Comparison of ENCODE assay signal across 8 cellular contexts in genomic region chr4:108849611-108850406, GRCh38.
DNase-seq lines count a peak whose midpoint lies in the region; ATAC-seq and TF ChIP-seq lines count a peak whose summit lies in the region.

No MANE protein-coding gene starts in this region.

- H3K36me3 ChIP-seq in BJ (ENCODE audit: control insufficient read depth, insufficient read depth, low read length) (no peaks in the 10 kb centered on the region), vagina (no peaks in the 10 kb centered on the region), ascending aorta (no peaks in the 10 kb centered on the region), endodermal cell (ENCODE audit: control insufficient read depth, insufficient read depth, low read length) (no peaks in the 10 kb centered on the region)

- ATAC-seq in GM21360 (IDR thresholded peaks at IDR 0.05; ENCODE audit: unreplicated experiment) (peak; percentile 98), HG03460 (IDR thresholded peaks at IDR 0.05; ENCODE audit: unreplicated experiment) (peak; percentile 88)

- no peaks in the 10 kb centered on the region for H3K27me3 Mint-ChIP-seq in endodermal cell (ENCODE audit: insufficient read depth)

- no peak for TF ChIP-seq POLR2A in vagina (IDR thresholded peaks at IDR 0.05)

- no peak overlapping the region for H3K27ac Mint-ChIP-seq in endodermal cell

- H3K9me3 ChIP-seq in vagina (no peaks in the 10 kb centered on the region), ascending aorta (no peaks in the 10 kb centered on the region), endodermal cell (ENCODE audit: control insufficient read depth, low read length) (no peaks in the 10 kb centered on the region)

- POLR2A ChIA-PET in BJ (lab: Charles Lee): interaction anchor here (0.7 to 0.9 kb wide), 2 partner anchors 14 to 35 kb away, joined by 3 to 6 read pairs; no protein-coding TSS in a partner anchor

- no peaks in the 10 kb centered on the region for H3K36me3 Mint-ChIP-seq in endodermal cell (ENCODE audit: low read depth)

- H3K27ac ChIP-seq in vagina (no peak overlapping the region), ascending aorta (no peak overlapping the region), endodermal cell (ENCODE audit: low read depth, low read length) (no peak overlapping the region)

- no peaks in the 10 kb centered on the region for H3K4me1 ChIP-seq in vagina
- no peaks in the 10 kb centered on the region for H3K4me1 ChIP-seq in ascending aorta
- no peaks in the 10 kb centered on the region for H3K4me1 ChIP-seq in endodermal cell (ENCODE audit: control insufficient read depth, insufficient read depth, low read length)

- CTCF ChIA-PET in BJ (lab: Yijun Ruan, JAX): no interaction called here

- TF ChIP-seq CTCF in BJ (IDR thresholded peaks at IDR 0.05; ENCODE audit: insufficient read depth, low read depth, low read length) (no peak), vagina (IDR thresholded peaks at IDR 0.05) (no peak), ascending aorta (IDR thresholded peaks at IDR 0.05) (no peak), endodermal cell (conservative IDR thresholded peaks at IDR 0.05) (no peak)

- intact Hi-C loops in vagina (cut with DNase I): no loop called here
- intact Hi-C loops in ascending aorta (cut with DNase I): no loop called here

- H3K9me3 Mint-ChIP-seq in endodermal cell: no peaks in the 10 kb centered on the region

- WGBS in endodermal cell (ENCODE audit: insufficient coverage in 1 of 2, insufficient read length in 1 of 2), 2 experiments: 88 to 90% methylated on average over 2 to 3 of the region's 3 CpGs

- peaks cover 3% of the 10 kb centered on the region for H3K4me1 Mint-ChIP-seq in endodermal cell

- H3K9ac ChIP-seq in endodermal cell (ENCODE audit: extremely low read depth, low read length, poor library complexity, severe bottlenecking): no peak overlapping the region

- DNase-seq in BJ (ENCODE audit: low read depth) (peak; percentile 64), amniotic stem cell (lab: John Stamatoyannopoulos, UW) (peak; percentile 34), vagina (ENCODE audit: extremely low spot score in 2 of 2) (no peak), ascending aorta (ENCODE audit: low spot score in 2 of 2) (no peak), endodermal cell (no peak)
- DNase-seq in effector CD4-positive, alpha-beta T cell: no peak

- no peak overlapping the region for H3K4me3 ChIP-seq in BJ (ENCODE audit: low read depth, low read length)
- H3K4me3 ChIP-seq in vagina: no peak overlapping the region
- no peak overlapping the region for H3K4me3 ChIP-seq in ascending aorta
- H3K4me3 ChIP-seq in endodermal cell (ENCODE audit: low read length): no peak overlapping the region

- H3K4me3 Mint-ChIP-seq in endodermal cell: no peak overlapping the region

- H3K27me3 ChIP-seq in BJ (ENCODE audit: control insufficient read depth, insufficient read depth, low read length) (no peaks in the 10 kb centered on the region), vagina (no peaks in the 10 kb centered on the region), ascending aorta (no peaks in the 10 kb centered on the region), endodermal cell (ENCODE audit: control insufficient read depth, insufficient read depth, low read length, poor library complexity, severe bottlenecking) (no peaks in the 10 kb centered on the region)

Comparison
In these comparisons a context has a peak if more than half of its experiments do, and no peak if none do; other contexts are left out.
1. DNase-seq: peak in BJ (single experiment) and amniotic stem cell (single experiment); none in effector CD4-positive, alpha-beta T cell (single experiment), vagina (0 of 2), ascending aorta (0 of 2) and endodermal cell (single experiment).